ENCODE assay signal across 1 cellular context in genomic region chr1:210360852-210361477, GRCh38.
TF ChIP-seq lines count a peak whose summit lies in the region.

No MANE protein-coding gene starts in this region.

TF ChIP-seq in HepG2, 621 proteins besides CTCF, POLR2A, EP300 and RAD21 (continued from another document):
- TF ChIP-seq ZBTB25 (CRISPR knock-in tag; IDR thresholded peaks at IDR 0.05): 0 out of 2 replicates have a peak, but pooled peaks have one; percentile 25
TF ChIP-seq in HepG2: peak in this region for 6.
